31 cellular contexts compared by ENCODE assay signal in genomic region chr10:86282664-86283465, GRCh38.
A peak's percentile ranks its signal among the peaks of the same experiment; 100 is the strongest.
DNase-seq lines count a peak whose midpoint lies in the region; ATAC-seq and TF ChIP-seq lines count a peak whose summit lies in the region.
"Had no signal": no experiment of that assay in that cellular context is flagged by ENCODE, and none has a peak within 500 bp of the region (broad histone marks: within the 10 kb centered on the region; RNA-seq: fewer than 3 reads in every experiment).

No MANE protein-coding gene starts in this region.

- WGBS in testis, 2 donors = 83 to 88% methylated on average over 1 of the region's 1 CpG

- H3K27me3 ChIP-seq in naive thymus-derived CD4-positive, alpha-beta T cell (ENCODE audit: control insufficient read depth in 2 of 2, insufficient read depth in 2 of 2, low read length in 2 of 2) = no peaks in the 10 kb centered on the region
- H3K27me3 ChIP-seq in testis = no peaks in the 10 kb centered on the region
- H3K27me3 ChIP-seq: BLaER1, cardiac muscle cell had no signal

- H3K36me3 Mint-ChIP-seq in WTC11 (peaks cover 11% of the 10 kb centered on the region; the same call in 1 of the 2 replicates), progenitor cell of endocrine pancreas (ENCODE audit: insufficient read depth) (no peaks in the 10 kb centered on the region)
- no peaks in the 10 kb centered on the region for H3K36me3 Mint-ChIP-seq in naive thymus-derived CD4-positive, alpha-beta T cell
- H3K36me3 Mint-ChIP-seq: activated naive CD8-positive, alpha-beta T cell treated with anti-CD3 and anti-CD28 coated beads, Interleukin-2, amount 10 ng/mL, durations not matched to agents 7 days and 5 days; stimulated activated memory B cell treated with anti-CD40 and anti-IgM and Interleukin-4, amounts not matched to agents 10 μg/mL and 1 μg/mL and 100 μg/mL, for 72 hours had no signal

- CTCF ChIA-PET in WTC11 (lab: Charles Lee) = no interaction called here
- CTCF ChIA-PET in naive thymus-derived CD4-positive, alpha-beta T cell (lab: Charles Lee) = no interaction called here

- ATAC-seq in WTC11 (no peak), HG03460 (IDR thresholded peaks at IDR 0.05; ENCODE audit: unreplicated experiment) (no peak)
- ATAC-seq in naive thymus-derived CD4-positive, alpha-beta T cell = peak; percentile 4
- ATAC-seq: activated CD4-positive, CD25-positive, alpha-beta regulatory T cell treated with anti-CD3 and anti-CD28 coated beads, Interleukin-2, amount 50 U/mL, for 24 hours; activated CD8-positive, alpha-beta T cell treated with anti-CD3 and anti-CD28 coated beads for 36 hours; esophagus mucosa; psoas muscle; Right ventricle myocardium inferior; SK-N-SH treated with all-trans-retinoic acid at 6 μM for 48 hours; stimulated activated memory B cell treated with anti-CD40 and anti-IgM and Interleukin-4, amounts not matched to agents 10 μg/mL and 1 μg/mL and 100 μg/mL, for 72 hours; T-helper 17 cell had no signal

- TF ChIP-seq POLR2A in testis (IDR thresholded peaks at IDR 0.05) = no peak

- DNase-seq in WTC11 (ENCODE audit: low spot score) (no peak), coronary artery (ENCODE audit: low spot score) (peak; percentile 49), testis (peak; percentile 9), progenitor cell of endocrine pancreas (ENCODE audit: low spot score, unreplicated experiment) (no peak), NOMO-1 (lab: John Stamatoyannopoulos, UW; ENCODE audit: unreplicated experiment in 2 of 2) (no peak)
- peak in 1 of 9 donors; percentile 13 for DNase-seq in naive thymus-derived CD4-positive, alpha-beta T cell
- DNase-seq: activated CD8-positive, alpha-beta T cell treated with anti-CD3 and anti-CD28 coated beads for 36 hours; activated gamma-delta T cell treated with Interleukin-2 at 50 U/mL for 16 hours; activated naive CD8-positive, alpha-beta T cell treated with anti-CD3 and anti-CD28 coated beads, Interleukin-2, amount 10 ng/mL, durations not matched to agents 7 days and 5 days; EL; left ventricle myocardium inferior; MM.1S; NCI-H1105 treated with DMSO at 0.1 percent for 48 hours; NCI-H1930; NCI-H2171 treated with DMSO at 0.1 percent for 48 hours; NCI-H510A; nucleus accumbens; PC-9; psoas muscle; T-helper 17 cell had no signal

- intact Hi-C loops in naive thymus-derived CD4-positive, alpha-beta T cell (cut with micrococcal nuclease) = no loop called here
- intact Hi-C loops in testis (cut with DNase I; ENCODE audit: low total_unique reads) = no loop called here

- H3K9me3 ChIP-seq in naive thymus-derived CD4-positive, alpha-beta T cell (ENCODE audit: control insufficient read depth in 2 of 3, low read length in 3 of 3) = no peaks in the 10 kb centered on the region
- no peaks in the 10 kb centered on the region for H3K9me3 ChIP-seq in testis

- peaks cover 32% of the 10 kb centered on the region for H3K9me3 Mint-ChIP-seq in WTC11
- peaks cover 0 to 33% (median 9%) of the 10 kb centered on the region in 11 donors for H3K9me3 Mint-ChIP-seq in naive thymus-derived CD4-positive, alpha-beta T cell
- peaks cover 10% of the 10 kb centered on the region for H3K9me3 Mint-ChIP-seq in progenitor cell of endocrine pancreas (ENCODE audit: low read depth)

- no peak overlapping the region for H3K27ac ChIP-seq in coronary artery
- no peak overlapping the region for H3K27ac ChIP-seq in naive thymus-derived CD4-positive, alpha-beta T cell (ENCODE audit: low read depth, low read length)
- H3K27ac ChIP-seq in testis = no peak overlapping the region
- H3K27ac ChIP-seq: BLaER1, cardiac muscle cell, left ventricle myocardium inferior, PC-9, psoas muscle, thoracic aorta had no signal

- no peaks in the 10 kb centered on the region for H3K4me1 Mint-ChIP-seq in WTC11
- peaks cover 0 to 1% (median 0%) of the 10 kb centered on the region in 7 donors for H3K4me1 Mint-ChIP-seq in naive thymus-derived CD4-positive, alpha-beta T cell
- H3K4me1 Mint-ChIP-seq in progenitor cell of endocrine pancreas (ENCODE audit: low read depth) = no peaks in the 10 kb centered on the region
- H3K4me1 Mint-ChIP-seq: activated naive CD8-positive, alpha-beta T cell treated with anti-CD3 and anti-CD28 coated beads, Interleukin-2, amount 10 ng/mL, durations not matched to agents 7 days and 5 days; stimulated activated memory B cell treated with anti-CD40 and anti-IgM and Interleukin-4, amounts not matched to agents 10 μg/mL and 1 μg/mL and 100 μg/mL, for 72 hours; T-helper 17 cell had no signal

- TF ChIP-seq CTCF in WTC11 (IDR thresholded peaks at IDR 0.05) (no peak), coronary artery (IDR thresholded peaks at IDR 0.05) (no peak), testis (IDR thresholded peaks at IDR 0.05) (no peak), progenitor cell of endocrine pancreas (IDR thresholded peaks at IDR 0.05; ENCODE audit: unreplicated experiment) (no peak)

- no peak overlapping the region for H3K4me3 ChIP-seq in coronary artery
- no peak overlapping the region for H3K4me3 ChIP-seq in naive thymus-derived CD4-positive, alpha-beta T cell (ENCODE audit: low read length)
- no peak overlapping the region for H3K4me3 ChIP-seq in testis
- H3K4me3 ChIP-seq: BLaER1, cardiac muscle cell, HAP-1, left ventricle myocardium inferior, PC-9, psoas muscle, thoracic aorta had no signal

- no peaks in the 10 kb centered on the region for H3K4me1 ChIP-seq in naive thymus-derived CD4-positive, alpha-beta T cell (ENCODE audit: control insufficient read depth in 2 of 2, insufficient read depth in 2 of 2, low read length in 2 of 2)
- no peaks in the 10 kb centered on the region for H3K4me1 ChIP-seq in testis
- H3K4me1 ChIP-seq: HAP-1, left ventricle myocardium inferior, psoas muscle had no signal

- H3K4me3 Mint-ChIP-seq in WTC11 (no peak overlapping the region), progenitor cell of endocrine pancreas (ENCODE audit: low read depth) (no peak overlapping the region)
- H3K4me3 Mint-ChIP-seq in naive thymus-derived CD4-positive, alpha-beta T cell = no peak overlapping the region
- H3K4me3 Mint-ChIP-seq: activated CD8-positive, alpha-beta T cell treated with anti-CD3 and anti-CD28 coated beads for 36 hours; activated naive CD8-positive, alpha-beta T cell treated with anti-CD3 and anti-CD28 coated beads, Interleukin-2, amount 10 ng/mL, durations not matched to agents 7 days and 5 days; dendritic cell treated with granulocyte-macrophage colony-stimulating factor and Interleukin-4, amounts not matched to agents 40 ng/mL and 50 ng/mL, for 4 days; stimulated activated memory B cell treated with anti-CD40 and anti-IgM and Interleukin-4, amounts not matched to agents 10 μg/mL and 1 μg/mL and 100 μg/mL, for 72 hours; T-helper 17 cell had no signal

- POLR2A ChIA-PET in WTC11 (lab: Charles Lee) = no interaction called here
- POLR2A ChIA-PET in naive thymus-derived CD4-positive, alpha-beta T cell (lab: Charles Lee) = no interaction called here

- H3K27ac Mint-ChIP-seq in WTC11 (no peak overlapping the region), progenitor cell of endocrine pancreas (no peak overlapping the region)
- H3K27ac Mint-ChIP-seq in naive thymus-derived CD4-positive, alpha-beta T cell = no peak overlapping the region
- H3K27ac Mint-ChIP-seq: activated CD8-positive, alpha-beta T cell treated with anti-CD3 and anti-CD28 coated beads for 36 hours; activated naive CD8-positive, alpha-beta T cell treated with anti-CD3 and anti-CD28 coated beads, Interleukin-2, amount 10 ng/mL, durations not matched to agents 7 days and 5 days; dendritic cell treated with granulocyte-macrophage colony-stimulating factor and Interleukin-4, amounts not matched to agents 40 ng/mL and 50 ng/mL, for 4 days; stimulated activated memory B cell treated with anti-CD40 and anti-IgM and Interleukin-4, amounts not matched to agents 10 μg/mL and 1 μg/mL and 100 μg/mL, for 72 hours; T-helper 17 cell had no signal

- H3K36me3 ChIP-seq in naive thymus-derived CD4-positive, alpha-beta T cell (ENCODE audit: control insufficient read depth in 2 of 3, insufficient read depth in 3 of 3, low read length in 3 of 3) = no peaks in the 10 kb centered on the region
- no peaks in the 10 kb centered on the region for H3K36me3 ChIP-seq in testis (ENCODE audit: low read depth, missing control alignments)
- H3K36me3 ChIP-seq: BLaER1, cardiac muscle cell, HAP-1, left ventricle myocardium inferior, thoracic aorta had no signal

- H3K27me3 Mint-ChIP-seq in WTC11 (ENCODE audit: low read depth) (peaks cover 5% of the 10 kb centered on the region; the same call in 1 of the 2 replicates), progenitor cell of endocrine pancreas (peaks cover 12% of the 10 kb centered on the region)
- peaks cover 3 to 30% (median 7%) of the 10 kb centered on the region in 5 donors for H3K27me3 Mint-ChIP-seq in naive thymus-derived CD4-positive, alpha-beta T cell
- H3K27me3 Mint-ChIP-seq: activated CD8-positive, alpha-beta T cell treated with anti-CD3 and anti-CD28 coated beads for 36 hours; dendritic cell treated with granulocyte-macrophage colony-stimulating factor and Interleukin-4, amounts not matched to agents 40 ng/mL and 50 ng/mL, for 4 days had no signal

TF ChIP-seq in WTC11, 78 proteins besides CTCF, POLR2A, EP300 and RAD21:
- TF ChIP-seq NR3C1 (CRISPR knock-in tag; conservative IDR thresholded peaks at IDR 0.05; ENCODE audit: low read depth) (no peak), ZNF263 (CRISPR knock-in tag; IDR thresholded peaks at IDR 0.05; ENCODE audit: low read depth) (peak; percentile 32; the same call in 1 of the 2 replicates), TEAD4 (CRISPR knock-in tag; IDR thresholded peaks at IDR 0.05) (no peak), ZNF138 (CRISPR knock-in tag; conservative IDR thresholded peaks at IDR 0.05) (no peak), USF1 (CRISPR knock-in tag; IDR thresholded peaks at IDR 0.05) (no peak), NFYB (CRISPR knock-in tag; conservative IDR thresholded peaks at IDR 0.05; ENCODE audit: low read depth) (no peak)

Comparison
In these comparisons a context has a peak if more than half of its experiments do, and no peak if none do; other contexts are left out.
1. DNase-seq: peak in coronary artery (single experiment) and testis (single experiment); none in WTC11 (single experiment), progenitor cell of endocrine pancreas (single experiment) and NOMO-1 (0 of 2).